8 cellular contexts compared by ENCODE assay signal in the genomic region with DNA sequence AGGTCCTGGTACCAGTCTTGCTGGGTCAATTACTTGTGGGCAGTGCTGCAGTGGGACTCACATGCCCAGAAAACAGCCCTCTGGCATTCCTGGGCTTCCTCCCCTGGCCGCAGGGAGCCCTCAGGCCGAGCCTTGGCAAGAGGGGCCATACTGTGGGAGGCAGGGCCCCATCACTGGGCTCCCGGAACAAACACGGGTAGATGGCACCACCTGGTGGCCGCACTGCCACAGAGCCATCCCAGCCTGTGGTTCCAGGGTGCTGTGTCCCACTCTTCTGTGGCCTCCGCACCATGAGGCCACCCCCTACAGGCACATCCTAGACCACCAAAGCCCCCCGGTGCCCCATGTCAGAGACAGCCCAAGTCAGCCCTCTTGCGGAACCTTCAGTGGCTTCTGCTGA.
DNase-seq lines count a peak whose midpoint lies in the region; ATAC-seq and TF ChIP-seq lines count a peak whose summit lies in the region.
"Not testable (repeated sequence)": the region's sequence is repeated elsewhere in the genome, so short reads cannot be mapped to it uniquely, and the experiment has no call there.

No MANE protein-coding gene starts in this region.

- H3K27ac ChIP-seq in CD4-positive, alpha-beta T cell (ENCODE audit: low read depth, low read length); psoas muscle: not testable (repeated sequence)

- H3K4me1 Mint-ChIP-seq in CD4-positive, alpha-beta T cell (ENCODE audit: low read depth); activated CD8-positive, alpha-beta memory T cell treated with anti-CD3 and anti-CD28 coated beads, Interleukin-2, amount 10 ng/mL, durations not matched to agents 7 days and 5 days: not testable (repeated sequence)

- intact Hi-C loops in CD4-positive, alpha-beta T cell (cut with DNase I, micrococcal nuclease); left cardiac atrium (cut with DNase I); psoas muscle (cut with DNase I): not testable (repeated sequence)

- ATAC-seq in CD4-positive, alpha-beta T cell (ENCODE audit: poor library complexity), result peak; percentile 86
- ATAC-seq in GM19397 (IDR thresholded peaks at IDR 0.05; ENCODE audit: unreplicated experiment) (peak; percentile 90), GM21717 (IDR thresholded peaks at IDR 0.05; ENCODE audit: unreplicated experiment) (peak; percentile 82), HG02973 (IDR thresholded peaks at IDR 0.05; ENCODE audit: unreplicated experiment) (peak; percentile 91), HG03521 (IDR thresholded peaks at IDR 0.05; ENCODE audit: unreplicated experiment) (peak; percentile 92), left cardiac atrium (peak; percentile 92 to 95), psoas muscle (peak; percentile 83 to 98 (median 97))
- peak; percentile 86 for ATAC-seq in activated CD8-positive, alpha-beta memory T cell treated with anti-CD3 and anti-CD28 coated beads, Interleukin-2, amount 10 ng/mL, durations not matched to agents 7 days and 5 days

- DNase-seq in CD4-positive, alpha-beta T cell; activated CD8-positive, alpha-beta memory T cell treated with anti-CD3 and anti-CD28 coated beads, Interleukin-2, amount 10 ng/mL, durations not matched to agents 7 days and 5 days; left cardiac atrium; psoas muscle: not testable (repeated sequence)

- H3K27me3 Mint-ChIP-seq in CD4-positive, alpha-beta T cell; activated CD8-positive, alpha-beta memory T cell treated with anti-CD3 and anti-CD28 coated beads, Interleukin-2, amount 10 ng/mL, durations not matched to agents 7 days and 5 days: not testable (repeated sequence)

- not testable (repeated sequence) for H3K4me3 Mint-ChIP-seq in CD4-positive, alpha-beta T cell; activated CD8-positive, alpha-beta memory T cell treated with anti-CD3 and anti-CD28 coated beads, Interleukin-2, amount 10 ng/mL, durations not matched to agents 7 days and 5 days

- H3K27me3 ChIP-seq in CD4-positive, alpha-beta T cell (ENCODE audit: control insufficient read depth, insufficient read depth, low read length); psoas muscle (ENCODE audit: insufficient read depth in 3 of 3, low read length in 2 of 3): not testable (repeated sequence)

- not testable (repeated sequence) for H3K27ac Mint-ChIP-seq in CD4-positive, alpha-beta T cell; activated CD8-positive, alpha-beta memory T cell treated with anti-CD3 and anti-CD28 coated beads, Interleukin-2, amount 10 ng/mL, durations not matched to agents 7 days and 5 days

- not testable (repeated sequence) for H3K4me1 ChIP-seq in psoas muscle

- not testable (repeated sequence) for H3K9me3 ChIP-seq in CD4-positive, alpha-beta T cell (ENCODE audit: control insufficient read depth, low read length); psoas muscle

- WGBS in psoas muscle, 3 donors, result no CpG with 5 or more reads among the region's 8 CpGs

- H3K4me3 ChIP-seq in psoas muscle, result not testable (repeated sequence)

- not testable (repeated sequence) for H3K9me3 Mint-ChIP-seq in CD4-positive, alpha-beta T cell; activated CD8-positive, alpha-beta memory T cell treated with anti-CD3 and anti-CD28 coated beads, Interleukin-2, amount 10 ng/mL, durations not matched to agents 7 days and 5 days (ENCODE audit: low read depth)

- POLR2A ChIA-PET in CD4-positive, alpha-beta T cell (lab: Charles Lee), result not testable (repeated sequence)

- CTCF ChIA-PET in CD4-positive, alpha-beta T cell (lab: Charles Lee); activated CD8-positive, alpha-beta memory T cell treated with anti-CD3 and anti-CD28 coated beads, Interleukin-2, amount 10 ng/mL, durations not matched to agents 7 days and 5 days (lab: Charles Lee): not testable (repeated sequence)

- H3K36me3 Mint-ChIP-seq in CD4-positive, alpha-beta T cell (ENCODE audit: low read depth); activated CD8-positive, alpha-beta memory T cell treated with anti-CD3 and anti-CD28 coated beads, Interleukin-2, amount 10 ng/mL, durations not matched to agents 7 days and 5 days: not testable (repeated sequence)

- TF ChIP-seq CTCF in CD4-positive, alpha-beta T cell (IDR thresholded peaks at IDR 0.05); psoas muscle (IDR thresholded peaks at IDR 0.05): not testable (repeated sequence)

- not testable (repeated sequence) for H3K36me3 ChIP-seq in psoas muscle (ENCODE audit: insufficient read depth in 1 of 2, low read depth in 1 of 2)
